ENCODE assay signal across 12 cellular contexts in the genomic region with DNA sequence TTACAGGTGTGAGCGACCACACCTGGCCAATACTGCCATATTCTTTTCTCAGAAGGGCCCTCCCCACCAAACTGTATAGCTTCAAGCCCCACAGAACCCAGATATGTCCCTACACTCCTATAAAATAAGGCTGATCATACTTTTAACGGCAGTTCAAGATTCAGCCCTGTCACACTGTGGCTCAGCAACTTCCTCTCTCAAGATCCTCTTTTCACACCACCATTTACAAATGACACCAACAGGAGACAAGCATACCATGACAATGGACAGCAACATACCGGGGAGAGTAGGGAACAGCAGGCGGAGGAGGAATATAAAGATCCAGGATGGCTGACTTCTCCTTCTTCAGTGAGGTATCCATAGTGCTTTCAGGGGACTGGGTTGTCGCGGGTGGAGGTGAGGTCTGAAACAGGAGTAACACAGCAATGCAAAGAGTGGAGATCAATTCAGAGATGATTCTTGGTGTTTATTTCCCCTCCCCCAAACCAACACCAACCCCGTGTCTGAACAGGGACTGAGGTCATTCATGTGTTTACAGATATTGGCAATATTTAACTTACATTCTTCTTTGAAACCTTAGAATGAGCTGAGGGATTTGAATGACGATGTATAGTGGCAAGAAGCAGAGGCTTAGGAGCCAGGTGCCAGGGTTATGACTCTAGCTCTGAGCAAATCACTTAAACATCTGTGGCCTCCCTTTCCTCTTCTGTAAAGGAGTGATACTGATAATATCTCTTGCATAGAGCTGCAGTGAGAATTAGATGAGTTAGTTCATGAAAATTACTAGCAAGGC.
A peak's percentile ranks its signal among the peaks of the same experiment; 100 is the strongest.
DNase-seq lines count a peak whose midpoint lies in the region; ATAC-seq and TF ChIP-seq lines count a peak whose summit lies in the region.
"Had no signal": no experiment of that assay in that cellular context is flagged by ENCODE, and none has a peak within 500 bp of the region (broad histone marks: within the 10 kb centered on the region; RNA-seq: fewer than 3 reads in every experiment).

No MANE protein-coding gene starts in this region.

- no peak overlapping the region for H3K4me3 ChIP-seq in foreskin fibroblast (ENCODE audit: low read depth in 1 of 2, low read length in 2 of 2)
- H3K4me3 ChIP-seq: lower lobe of right lung had no signal

- no peak for TF ChIP-seq CTCF in foreskin fibroblast (IDR thresholded peaks at IDR 0.05; ENCODE audit: low read depth, low read length)

- peak; percentile 43 for DNase-seq in GDM1 (lab: John Stamatoyannopoulos, UW)
- DNase-seq in NCI-H226 = peak; percentile 72
- peak; percentile 42 to 66 for DNase-seq in foreskin fibroblast
- no peak for DNase-seq in activated CD8-positive, alpha-beta memory T cell treated with anti-CD3 and anti-CD28 coated beads, Interleukin-2, amount 50 U/mL, for 48 hours
- no peak for DNase-seq in stimulated activated naive CD4-positive, alpha-beta T cell (lab: John Stamatoyannopoulos, UW)
- no peak for DNase-seq in hepatic stellate cell (ENCODE audit: low spot score)
- DNase-seq in NCI-H187 treated with DMSO at 0.1 percent for 48 hours (lab: John Stamatoyannopoulos, UW) = no peak
- DNase-seq: CD4-positive, CD25-positive, alpha-beta regulatory T cell; endodermal cell; lower lobe of right lung; NCI-H526 had no signal

- peak; percentile 78 for ATAC-seq in HG02840 (IDR thresholded peaks at IDR 0.05; ENCODE audit: low FRiP score, unreplicated experiment)

Comparison
In these comparisons a context has a peak if more than half of its experiments do, and no peak if none do; other contexts are left out.
1. DNase-seq: peak in GDM1 (single experiment), NCI-H226 (single experiment) and foreskin fibroblast (2 of 2); none in activated CD8-positive, alpha-beta memory T cell treated with anti-CD3 and anti-CD28 coated beads, Interleukin-2, amount 50 U/mL, for 48 hours (single experiment), stimulated activated naive CD4-positive, alpha-beta T cell (0 of 6), hepatic stellate cell (single experiment) and NCI-H187 treated with DMSO at 0.1 percent for 48 hours (single experiment).